Comparison of ENCODE assay signal across 1 cellular context in the genomic region with DNA sequence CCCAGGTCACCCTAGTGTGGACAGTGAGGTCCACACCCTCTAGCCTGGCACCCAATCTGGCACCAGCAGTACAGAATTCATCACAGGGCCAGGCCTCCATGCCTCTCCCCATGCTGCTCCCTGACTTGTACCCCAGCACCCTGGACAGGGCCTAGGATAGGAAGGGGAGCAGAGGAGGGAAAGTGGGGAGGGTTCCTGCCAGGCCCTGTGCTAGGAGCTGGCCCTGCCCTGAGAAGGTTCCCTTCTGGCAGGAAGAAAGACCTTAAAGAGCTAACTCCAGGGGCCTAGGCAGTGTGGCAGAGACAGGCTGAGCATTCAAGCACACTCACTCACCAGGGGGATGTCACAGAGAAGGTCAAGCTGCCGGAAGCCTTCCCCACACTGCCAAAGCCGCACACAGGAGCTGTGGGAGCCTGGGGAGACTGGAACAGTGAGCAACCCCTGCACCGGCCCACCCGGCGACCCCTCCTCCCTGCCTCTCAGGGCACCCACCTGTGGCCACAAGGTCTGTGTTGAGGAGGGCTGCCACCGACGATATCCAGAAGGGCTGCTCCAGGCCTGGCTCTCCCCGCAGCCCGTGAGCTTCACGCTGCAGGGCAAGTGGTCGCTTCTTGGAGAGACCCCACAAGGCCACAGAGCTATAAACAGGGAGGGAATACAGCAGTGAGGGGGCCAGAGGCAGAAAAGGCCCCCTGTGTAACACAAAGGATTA.
TF ChIP-seq lines count a peak whose summit lies in the region.

No MANE protein-coding gene starts in this region.

TF ChIP-seq in K562, 482 proteins besides CTCF, POLR2A, EP300 and RAD21:
- TF ChIP-seq RBFOX2 (IDR thresholded peaks at IDR 0.05; ENCODE audit: low read depth, low read length) = 0 out of 2 replicates have a peak, but pooled peaks have one; percentile 17
- no peak for TF ChIP-seq ZFP36 (IDR thresholded peaks at IDR 0.05; ENCODE audit: low read depth, low read length, partially characterized antibody)
- TF ChIP-seq PPARD (CRISPR knock-in tag; IDR thresholded peaks at IDR 0.05) = no peak
- TF ChIP-seq POLR2G (IDR thresholded peaks at IDR 0.05; ENCODE audit: low read depth, low read length) = 0 out of 2 replicates have a peak, but pooled peaks have one; percentile 5
